Comparison of ENCODE assay signal across 8 cellular contexts in the genomic region with DNA sequence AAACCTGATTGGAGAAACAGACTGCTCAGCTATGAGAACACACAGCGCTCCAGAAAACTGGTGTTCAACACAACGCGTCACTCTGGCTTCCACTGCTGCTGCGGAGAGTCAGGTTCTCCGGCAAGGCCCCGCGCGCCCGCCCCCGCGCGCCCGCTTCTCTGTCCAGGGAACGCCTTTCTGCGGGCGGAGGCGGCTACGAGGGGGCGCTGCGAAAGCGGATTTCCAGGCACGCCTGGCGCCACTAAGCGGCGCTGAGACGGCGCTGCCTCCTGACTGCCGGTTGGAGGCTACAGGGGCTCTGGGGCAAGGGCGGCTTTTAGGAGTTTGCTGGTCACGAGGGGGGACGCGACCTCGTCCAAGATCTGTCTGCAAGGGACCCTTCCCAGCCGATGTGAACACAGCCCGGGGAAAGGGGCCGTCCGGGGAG. TPM values are rescaled to one million over a fixed set of nuclear protein-coding genes. Genes with fewer than 3 reads are reported as not detected.
DNase-seq lines count a peak whose midpoint lies in the region; ATAC-seq and TF ChIP-seq lines count a peak whose summit lies in the region.
"Not testable (repeated sequence)": the region's sequence is repeated elsewhere in the genome, so short reads cannot be mapped to it uniquely, and the experiment has no call there.

No MANE protein-coding gene starts in this region.

- peak; percentile 90 for ATAC-seq in DND-41 (ENCODE audit: insufficient read depth, low read depth)
- peak; percentile 50 for ATAC-seq in HG02852 (IDR thresholded peaks at IDR 0.05; ENCODE audit: unreplicated experiment)
- ATAC-seq in left ventricle myocardium superior, result peak; percentile 96

- not testable (repeated sequence) for DNase-seq in DND-41
- peak; percentile 13 for DNase-seq in NCI-H510A treated with DMSO at 0.1 percent for 48 hours (lab: John Stamatoyannopoulos, UW)
- DNase-seq in activated CD4-positive, alpha-beta T cell treated with anti-CD3 and anti-CD28 coated beads for 48 hours, result peak; percentile 51
- peak; percentile 78 for DNase-seq in cardiac fibroblast (ENCODE audit: low read depth in 2 of 2)
- peak; percentile 63 for DNase-seq in left ventricle myocardium superior
- peak; percentile 33 for DNase-seq in neural crest cell (ENCODE audit: low read depth, low spot score)
- DNase-seq in suprapubic skin (ENCODE audit: low spot score in 2 of 2), result peak in 1 of 2 donors; percentile 64

- H2AFZ ChIP-seq in DND-41 (ENCODE audit: low read depth, low read length), result not testable (repeated sequence)

- peaks cover 14% of the 10 kb centered on the region for H3K4me1 Mint-ChIP-seq in neural crest cell

- H3K4me3 ChIP-seq in DND-41 (ENCODE audit: low read depth in 1 of 2, low read length in 2 of 2); cardiac fibroblast (replicated peaks in 1 of 2; ENCODE audit: low read depth in 2 of 2, low read length in 2 of 2): not testable (repeated sequence)
- H3K4me3 ChIP-seq in suprapubic skin, result peak overlapping the region; percentile 28

- H3K27ac Mint-ChIP-seq in neural crest cell (ENCODE audit: unreplicated experiment), result not testable (repeated sequence)

- H4K20me1 ChIP-seq in DND-41 (ENCODE audit: insufficient read depth, low read length), result not testable (repeated sequence)

- not testable (repeated sequence) for H3K9me3 ChIP-seq in DND-41 (ENCODE audit: insufficient read depth, low read length, severe bottlenecking); suprapubic skin

- H3K4me3 Mint-ChIP-seq in neural crest cell, result peak overlapping the region; percentile 69

- TF ChIP-seq EP300 in suprapubic skin (IDR thresholded peaks at IDR 0.05), result not testable (repeated sequence)

- not testable (repeated sequence) for H3K9ac ChIP-seq in DND-41 (ENCODE audit: low read depth, low read length)

- H3K27me3 Mint-ChIP-seq in neural crest cell (ENCODE audit: low read depth), result not testable (repeated sequence)

- TF ChIP-seq CTCF in DND-41 (IDR thresholded peaks at IDR 0.05; ENCODE audit: borderline replicate concordance, extremely low read depth, low read length, poor library complexity, severe bottlenecking); cardiac fibroblast (IDR thresholded peaks at IDR 0.05; ENCODE audit: low read depth, low read length); suprapubic skin (IDR thresholded peaks at IDR 0.05): not testable (repeated sequence)
- peak; percentile 52 for TF ChIP-seq CTCF in neural crest cell (conservative IDR thresholded peaks at IDR 0.05)

- H3K79me2 ChIP-seq in DND-41 (ENCODE audit: insufficient read depth, low read length), result not testable (repeated sequence)

- H3K27me3 ChIP-seq in DND-41 (ENCODE audit: insufficient read depth, low read length, poor library complexity); suprapubic skin: not testable (repeated sequence)

- WGBS in suprapubic skin, result no CpG with 5 or more reads among the region's 37 CpGs

- H3K27ac ChIP-seq in DND-41 (ENCODE audit: low read length); suprapubic skin: not testable (repeated sequence)

- H3K36me3 Mint-ChIP-seq in neural crest cell (ENCODE audit: low read depth), result not testable (repeated sequence)

- not testable (repeated sequence) for H3K9me3 Mint-ChIP-seq in neural crest cell

- intact Hi-C loops in left ventricle myocardium superior (cut with micrococcal nuclease), result not testable (repeated sequence)

- TF ChIP-seq POLR2A in suprapubic skin (IDR thresholded peaks at IDR 0.05), result not testable (repeated sequence)

- not testable (repeated sequence) for H3K4me2 ChIP-seq in DND-41 (ENCODE audit: insufficient read depth, low read length)

- not testable (repeated sequence) for H3K4me1 ChIP-seq in DND-41 (ENCODE audit: insufficient read depth, low read length); suprapubic skin

- not testable (repeated sequence) for H3K36me3 ChIP-seq in DND-41 (ENCODE audit: insufficient read depth, low read length); suprapubic skin

RNA-seq across cellular contexts. Expression of a gene that starts 22.6 kb away (rescaled TPM):
- total RNA-seq in left ventricle myocardium superior (3.0 TPM), neural crest cell (not detected in 2 replicates), suprapubic skin (100 to 1,000 TPM in 3 of 4 donors, 10 to 100 TPM in 1; 98.0 to 254 (median 169) TPM)

RNA-seq across cellular contexts. Expression of a gene that starts 30.2 kb away (rescaled TPM):
- total RNA-seq in left ventricle myocardium superior, result not detected
- not detected in 2 replicates for total RNA-seq in neural crest cell
- total RNA-seq in suprapubic skin, result 10 to 100 TPM; 26.2 to 41.8 (median 35.9) TPM

Comparison
In these comparisons a context has a peak if more than half of its experiments do, and no peak if none do; other contexts are left out.
1. RNA of a gene that starts 22.6 kb away (total RNA-seq): 98.0 to 254 TPM in suprapubic skin; 3.0 TPM in left ventricle myocardium superior (single experiment) and not detected in neural crest cell; every median in the first group is over 10 times any median in the second.
2. RNA of a gene that starts 30.2 kb away (total RNA-seq): 26.2 to 41.8 TPM in suprapubic skin; not detected in left ventricle myocardium superior (single experiment) and not detected in neural crest cell; every median in the first group is over 10 times any median in the second.
3. Peak in every context shown above with its lines, with median percentiles within 50 percentile points of each other: ATAC-seq.